ENCODE assay signal across 16 cellular contexts in the genomic region with DNA sequence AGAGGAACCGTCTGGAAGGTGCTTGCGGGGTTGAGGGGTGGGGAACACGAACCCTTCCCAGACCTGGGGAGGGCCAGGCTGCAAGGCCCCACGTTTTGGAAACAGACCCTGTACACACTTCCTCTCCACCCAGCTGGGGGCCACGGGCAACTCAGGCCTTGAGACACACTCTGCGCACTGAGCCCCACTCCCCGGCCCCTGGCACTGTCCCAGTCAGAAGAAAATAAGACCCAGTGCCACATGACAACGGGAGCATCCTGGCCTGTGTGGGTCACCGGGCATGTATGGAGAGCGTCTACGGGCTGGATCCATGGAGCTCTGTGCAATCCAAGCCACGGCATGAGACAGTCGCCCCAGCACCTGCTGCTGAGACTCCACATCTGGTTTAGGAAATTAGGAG.
DNase-seq lines count a peak whose midpoint lies in the region; ATAC-seq and TF ChIP-seq lines count a peak whose summit lies in the region.
"Had no signal": no experiment of that assay in that cellular context is flagged by ENCODE, and none has a peak within 500 bp of the region (broad histone marks: within the 10 kb centered on the region; RNA-seq: fewer than 3 reads in every experiment).

No MANE protein-coding gene starts in this region.

- intact Hi-C loops in sciatic nerve (cut with DNase I), result no loop called here

- H3K9me2 ChIP-seq in Karpas-422 (replicated peaks; ENCODE audit: insufficient read depth, low read length), result no peaks in the 10 kb centered on the region

- peak overlapping the region; percentile 66 for H3K9ac ChIP-seq in Karpas-422 (ENCODE audit: low read length)

- peak overlapping the region; percentile 38 for H3K4me3 Mint-ChIP-seq in T-helper 1 cell treated with Interleukin-12 subunit alpha and Interleukin-12 subunit beta and Interleukin-4 antibody, amounts not matched to agents 30 μg/mL and 1 μg/mL, for 36 hours
- no peak overlapping the region for H3K4me3 Mint-ChIP-seq in chondrocyte (ENCODE audit: unreplicated experiment)

- H3K27me3 ChIP-seq in Karpas-422 (ENCODE audit: low read length), result no peaks in the 10 kb centered on the region

- peaks cover 65% of the 10 kb centered on the region for H3K4me1 Mint-ChIP-seq in T-helper 1 cell treated with Interleukin-12 subunit alpha and Interleukin-12 subunit beta and Interleukin-4 antibody, amounts not matched to agents 30 μg/mL and 1 μg/mL, for 36 hours (ENCODE audit: low read depth)
- H3K4me1 Mint-ChIP-seq in chondrocyte (ENCODE audit: low read depth), result no peaks in the 10 kb centered on the region

- H3K27ac Mint-ChIP-seq in T-helper 1 cell treated with Interleukin-12 subunit alpha and Interleukin-12 subunit beta and Interleukin-4 antibody, amounts not matched to agents 30 μg/mL and 1 μg/mL, for 36 hours, result peak overlapping the region; percentile 83
- H3K27ac Mint-ChIP-seq in chondrocyte (ENCODE audit: unreplicated experiment), result peak overlapping the region; percentile 29

- peak; percentile 30 for ATAC-seq in sciatic nerve
- ATAC-seq: left ventricle myocardium superior, right cardiac atrium had no signal

- H3K4me2 ChIP-seq in Karpas-422 (ENCODE audit: low read depth, low read length, poor library complexity, severe bottlenecking), result peak overlapping the region; percentile 79

- no peaks in the 10 kb centered on the region for H3K9me3 Mint-ChIP-seq in T-helper 1 cell treated with Interleukin-12 subunit alpha and Interleukin-12 subunit beta and Interleukin-4 antibody, amounts not matched to agents 30 μg/mL and 1 μg/mL, for 36 hours
- H3K9me3 Mint-ChIP-seq in chondrocyte (ENCODE audit: low read depth), result no peaks in the 10 kb centered on the region

- no peaks in the 10 kb centered on the region for H3K36me3 ChIP-seq in Karpas-422 (ENCODE audit: insufficient read depth, low read length)

- H3K9me3 ChIP-seq in Karpas-422 (ENCODE audit: low read length), result no peaks in the 10 kb centered on the region

- H3K27me3 Mint-ChIP-seq in T-helper 1 cell treated with Interleukin-12 subunit alpha and Interleukin-12 subunit beta and Interleukin-4 antibody, amounts not matched to agents 30 μg/mL and 1 μg/mL, for 36 hours (ENCODE audit: low read depth), result no peaks in the 10 kb centered on the region
- peaks cover 12% of the 10 kb centered on the region for H3K27me3 Mint-ChIP-seq in chondrocyte (ENCODE audit: low read depth)

- peak overlapping the region; percentile 65 for H3K4me3 ChIP-seq in Karpas-422 (ENCODE audit: low read length)
- H3K4me3 ChIP-seq: coronary artery had no signal

- peak overlapping the region; percentile 85 for H3K27ac ChIP-seq in Karpas-422 (ENCODE audit: low read length)
- H3K27ac ChIP-seq: 22Rv1, coronary artery had no signal

- H2AFZ ChIP-seq in Karpas-422 (ENCODE audit: low read length), result no peak overlapping the region

- peaks cover 26% of the 10 kb centered on the region for H3K36me3 Mint-ChIP-seq in T-helper 1 cell treated with Interleukin-12 subunit alpha and Interleukin-12 subunit beta and Interleukin-4 antibody, amounts not matched to agents 30 μg/mL and 1 μg/mL, for 36 hours (ENCODE audit: low read depth)
- no peaks in the 10 kb centered on the region for H3K36me3 Mint-ChIP-seq in chondrocyte (ENCODE audit: low read depth)

- H3K4me1 ChIP-seq in Karpas-422 (ENCODE audit: low read length), result peaks cover 34% of the 10 kb centered on the region

- no peak for TF ChIP-seq CTCF in chondrocyte (IDR thresholded peaks at IDR 0.05)

- peaks cover 24% of the 10 kb centered on the region for H4K20me1 ChIP-seq in Karpas-422 (ENCODE audit: insufficient read depth, low read depth, low read length)

- DNase-seq in T-helper 1 cell, result no peak
- DNase-seq in Karpas-422, result no peak
- peak; percentile 64 for DNase-seq in chondrocyte (ENCODE audit: low spot score)
- no peak for DNase-seq in sciatic nerve (ENCODE audit: low spot score)
- no peak for DNase-seq in activated CD8-positive, alpha-beta memory T cell treated with anti-CD3 and anti-CD28 coated beads, Interleukin-2, amount 50 U/mL, for 4 hours
- DNase-seq in NCI-H526 treated with DMSO at 0.1 percent for 48 hours (lab: John Stamatoyannopoulos, UW), result no peak
- DNase-seq in NOMO-1 treated with dmso at 0.1 percent for 144 hours (lab: John Stamatoyannopoulos, UW; ENCODE audit: unreplicated experiment), result no peak
- DNase-seq: left ventricle myocardium superior; NCI-H187; NCI-H748 treated with DMSO at 0.1 percent for 48 hours; stimulated activated CD4-positive, alpha-beta T cell treated with anti-CD3 and anti-CD28 coated beads, Interleukin-2, amount 100 ng/mL, for 48 hours; T1000 had no signal

- peaks cover 8% of the 10 kb centered on the region for H3K79me2 ChIP-seq in Karpas-422 (ENCODE audit: low read length)
